In genomic region chr5:113615708-113616107, GRCh38 we compare ENCODE assay signal across 13 cellular contexts.
"Had no signal": no experiment of that assay in that cellular context is flagged by ENCODE, and none has a peak within 500 bp of the region (broad histone marks: within the 10 kb centered on the region; RNA-seq: fewer than 3 reads in every experiment).

No MANE protein-coding gene starts in this region.

- H3K4me3 Mint-ChIP-seq: activated CD8-positive, alpha-beta memory T cell treated with anti-CD3 and anti-CD28 coated beads, Interleukin-2, amount 10 ng/mL, durations not matched to agents 7 days and 5 days; activated T-cell treated with anti-CD3 and anti-CD28 coated beads, Interleukin-2, amount 50 U/mL, for 4 hours; nephron progenitor cell had no signal

- H3K4me3 ChIP-seq: gastroesophageal sphincter, lung, stomach had no signal

- H3K9me3 ChIP-seq: gastroesophageal sphincter had no signal

- H3K4me1 Mint-ChIP-seq: activated CD8-positive, alpha-beta memory T cell treated with anti-CD3 and anti-CD28 coated beads, Interleukin-2, amount 10 ng/mL, durations not matched to agents 7 days and 5 days had no signal

- H3K4me1 ChIP-seq: gastroesophageal sphincter, stomach had no signal

- H3K36me3 ChIP-seq: gastroesophageal sphincter, stomach had no signal

- H3K27ac ChIP-seq: gastroesophageal sphincter, stomach had no signal

- H3K27ac Mint-ChIP-seq: activated CD8-positive, alpha-beta memory T cell treated with anti-CD3 and anti-CD28 coated beads, Interleukin-2, amount 10 ng/mL, durations not matched to agents 7 days and 5 days; nephron progenitor cell had no signal

- DNase-seq: activated CD4-positive, alpha-beta T cell treated with anti-CD3 and anti-CD28 coated beads for 1 hour; activated CD4-positive, alpha-beta T cell treated with anti-CD3 and anti-CD28 coated beads, Interleukin-2, amount 50 U/mL, for 48 hours; activated CD8-positive, alpha-beta memory T cell treated with anti-CD3 and anti-CD28 coated beads, Interleukin-2, amount 10 ng/mL, durations not matched to agents 7 days and 5 days; activated effector memory CD4-positive, alpha-beta T cell treated with anti-CD3 and anti-CD28 coated beads, Interleukin-2, amount 50 U/mL, for 16 hours; activated T-cell treated with anti-CD3 and anti-CD28 coated beads, Interleukin-2, amount 50 U/mL, for 4 hours; hippocampal formation; nephron progenitor cell; stimulated activated CD4-positive, alpha-beta T cell treated with anti-CD3 and anti-CD28 coated beads, Interleukin-15, amount 100 ng/mL, for 24 hours; stomach; T-helper 2 cell had no signal

- ATAC-seq: activated CD8-positive, alpha-beta memory T cell treated with anti-CD3 and anti-CD28 coated beads, Interleukin-2, amount 10 ng/mL, durations not matched to agents 7 days and 5 days; activated naive CD4-positive, alpha-beta T cell treated with anti-CD3 and anti-CD28 coated beads, Interleukin-2, amount 50 U/mL, for 72 hours; activated T-cell treated with anti-CD3 and anti-CD28 coated beads, Interleukin-2, amount 50 U/mL, for 4 hours; gastroesophageal sphincter had no signal

- H3K9me3 Mint-ChIP-seq: activated naive CD4-positive, alpha-beta T cell treated with anti-CD3 and anti-CD28 coated beads, Interleukin-2, amount 50 U/mL, for 72 hours; activated T-cell treated with anti-CD3 and anti-CD28 coated beads, Interleukin-2, amount 50 U/mL, for 4 hours had no signal

- H3K36me3 Mint-ChIP-seq: activated CD8-positive, alpha-beta memory T cell treated with anti-CD3 and anti-CD28 coated beads, Interleukin-2, amount 10 ng/mL, durations not matched to agents 7 days and 5 days; activated naive CD4-positive, alpha-beta T cell treated with anti-CD3 and anti-CD28 coated beads, Interleukin-2, amount 50 U/mL, for 72 hours had no signal
